Comparison of ENCODE assay signal across 22 cellular contexts in genomic region chr2:195768454-195768853, GRCh38.
DNase-seq lines count a peak whose midpoint lies in the region; ATAC-seq and TF ChIP-seq lines count a peak whose summit lies in the region.
"Had no signal": no experiment of that assay in that cellular context is flagged by ENCODE, and none has a peak within 500 bp of the region (broad histone marks: within the 10 kb centered on the region; RNA-seq: fewer than 3 reads in every experiment).

No MANE protein-coding gene starts in this region.

- ATAC-seq in RWPE2 (ENCODE audit: low read depth) (peak; percentile 25; the same call in 1 of the 3 replicates), HG03521 (IDR thresholded peaks at IDR 0.05; ENCODE audit: unreplicated experiment) (no peak), Right ventricle myocardium superior (ENCODE audit: poor library complexity) (no peak)
- ATAC-seq: Panc1 had no signal

- H3K36me3 ChIP-seq in GM23248 (ENCODE audit: low read depth) (no peaks in the 10 kb centered on the region), RWPE2 (ENCODE audit: low read depth) (no peaks in the 10 kb centered on the region), fibroblast of lung (ENCODE audit: control insufficient read depth, insufficient read depth, low read length) (no peaks in the 10 kb centered on the region)
- H3K36me3 ChIP-seq: BLaER1, MG63 had no signal

- DNase-seq in GM23248 (peak; percentile 32), RWPE2 (ENCODE audit: low spot score) (no peak), fibroblast of lung (ENCODE audit: low read depth in 2 of 2) (peak; percentile 23 to 26), Right ventricle myocardium superior (no peak), middle frontal gyrus (ENCODE audit: extremely low spot score, low spot score) (no peak)
- DNase-seq in stimulated activated CD4-positive, alpha-beta T cell treated with anti-CD3 and anti-CD28 coated beads, Interleukin-1b, Interleukin-23, amount 100 ng/mL, for 48 hours: no peak
- DNase-seq: CD4-positive, CD25-positive, alpha-beta regulatory T cell; DMS153; DND-41; H7; KBM-7; MG63; NCI-H1105 treated with DMSO at 0.1 percent for 48 hours; NCI-H2029 treated with DMSO at 0.1 percent for 48 hours; NCI-H446 treated with DMSO at 0.1 percent for 48 hours; NCI-H526; NCI-H82; SK-N-SH had no signal

- H3K4me3 ChIP-seq in GM23248 (no peak overlapping the region), RWPE2 (ENCODE audit: severe bottlenecking) (no peak overlapping the region), fibroblast of lung (replicated peaks in 1 of 4; ENCODE audit: control extremely low read depth in 1 of 4, insufficient read depth in 1 of 4, low read depth in 3 of 4, low read length in 4 of 4) (no peak overlapping the region)
- H3K4me3 ChIP-seq: BLaER1, MG63 had no signal

- peaks cover 7% of the 10 kb centered on the region for H3K4me1 ChIP-seq in GM23248 (ENCODE audit: insufficient read depth)
- peaks cover 7% of the 10 kb centered on the region for H3K4me1 ChIP-seq in RWPE2 (ENCODE audit: insufficient read depth, poor library complexity, severe bottlenecking)
- no peaks in the 10 kb centered on the region for H3K4me1 ChIP-seq in fibroblast of lung (ENCODE audit: control insufficient read depth, extremely low read depth, insufficient read depth, low read length)
- H3K4me1 ChIP-seq: BLaER1 had no signal

- intact Hi-C loops in Right ventricle myocardium superior (cut with DNase I): no loop called here

- no peak overlapping the region for H2AFZ ChIP-seq in GM23248
- no peak overlapping the region for H2AFZ ChIP-seq in fibroblast of lung (ENCODE audit: low read length)

- H3K4me2 ChIP-seq in GM23248 (ENCODE audit: unreplicated experiment): peak overlapping the region; percentile 24
- H3K4me2 ChIP-seq in fibroblast of lung (ENCODE audit: extremely low read depth, insufficient read depth, low read length): no peak overlapping the region
- H3K4me2 ChIP-seq: BLaER1, SK-N-SH had no signal

- no peaks in the 10 kb centered on the region for H3K9me2 ChIP-seq in GM23248 (ENCODE audit: insufficient read depth)
- H3K9me2 ChIP-seq: SK-N-SH had no signal

- WGBS in GM23248 (ENCODE audit: low coverage in 1 of 2, low lambda C conversion rate in 2 of 2, missing lambda C conversion rate in 2 of 2), 2 experiments: 87 to 92% methylated on average over 2 of the region's 2 CpGs

- H4K20me1 ChIP-seq in GM23248 (ENCODE audit: insufficient read depth) (no peaks in the 10 kb centered on the region), fibroblast of lung (ENCODE audit: control insufficient read depth, extremely low read depth, insufficient read depth, low read length) (no peaks in the 10 kb centered on the region)
- H4K20me1 ChIP-seq: BLaER1 had no signal

- H3K9me3 ChIP-seq in GM23248 (ENCODE audit: low read depth) (peaks cover 5% of the 10 kb centered on the region), RWPE2 (ENCODE audit: severe bottlenecking) (no peaks in the 10 kb centered on the region), fibroblast of lung (ENCODE audit: control insufficient read depth, insufficient read depth, low read depth, low read length) (no peaks in the 10 kb centered on the region)
- H3K9me3 ChIP-seq: BLaER1 had no signal

- H3K79me2 ChIP-seq in GM23248 (ENCODE audit: insufficient read depth) (no peaks in the 10 kb centered on the region), fibroblast of lung (ENCODE audit: control insufficient read depth, insufficient read depth, low read length) (no peaks in the 10 kb centered on the region)

- no peaks in the 10 kb centered on the region for H3K27me3 ChIP-seq in GM23248 (replicated peaks; ENCODE audit: insufficient read depth)
- no peaks in the 10 kb centered on the region for H3K27me3 ChIP-seq in RWPE2 (ENCODE audit: insufficient read depth, poor library complexity, severe bottlenecking)
- H3K27me3 ChIP-seq in fibroblast of lung (ENCODE audit: control insufficient read depth, insufficient read depth, low read length): no peaks in the 10 kb centered on the region
- H3K27me3 ChIP-seq: BLaER1, MG63 had no signal

- no peaks in the 10 kb centered on the region for H3F3A ChIP-seq in GM23248 (ENCODE audit: insufficient read depth)

- in situ Hi-C loops in GM23248 (cut with MboI): no loop called here

- H3K9ac ChIP-seq in GM23248 (no peak overlapping the region), fibroblast of lung (ENCODE audit: insufficient read depth, low read length) (no peak overlapping the region)
- H3K9ac ChIP-seq: BLaER1, SK-N-SH had no signal

- H3K27ac ChIP-seq in GM23248: no peak overlapping the region
- H3K27ac ChIP-seq in RWPE2 (ENCODE audit: poor library complexity, severe bottlenecking): no peak overlapping the region
- no peak overlapping the region for H3K27ac ChIP-seq in fibroblast of lung (ENCODE audit: insufficient read depth, low read length)
- H3K27ac ChIP-seq: BLaER1, RWPE1 had no signal

- TF ChIP-seq CTCF in RWPE2 (IDR thresholded peaks at IDR 0.05; ENCODE audit: poor library complexity, severe bottlenecking): no peak
- TF ChIP-seq CTCF in fibroblast of lung (conservative IDR thresholded peaks at IDR 0.05 in 1 of 2, IDR thresholded peaks at IDR 0.05 in 1 of 2; ENCODE audit: low read depth in 1 of 2, low read length in 2 of 2): no peak

Comparison
In these comparisons a context has a peak if more than half of its experiments do, and no peak if none do; other contexts are left out.
1. DNase-seq: peak in GM23248 (single experiment) and fibroblast of lung (2 of 2); none in RWPE2 (single experiment), stimulated activated CD4-positive, alpha-beta T cell treated with anti-CD3 and anti-CD28 coated beads, Interleukin-1b, Interleukin-23, amount 100 ng/mL, for 48 hours (single experiment), Right ventricle myocardium superior (single experiment) and middle frontal gyrus (single experiment).